8 cellular contexts compared by ENCODE assay signal in genomic region chr17:2239882-2240430, GRCh38.
A peak's percentile ranks its signal among the peaks of the same experiment; 100 is the strongest.
DNase-seq lines count a peak whose midpoint lies in the region; ATAC-seq and TF ChIP-seq lines count a peak whose summit lies in the region.

No MANE protein-coding gene starts in this region.

- TF ChIP-seq POLR2A in spleen (IDR thresholded peaks at IDR 0.05): no peak

- peak overlapping the region; percentile 48 to 82 (median 64) for H3K27ac ChIP-seq in spleen

- DNase-seq in stimulated activated CD4-positive, alpha-beta T cell treated with anti-CD3 and anti-CD28 coated beads, Interleukin-12 subunit alpha, Interleukin-12 subunit beta, amount 100 ng/mL, for 24 hours (ENCODE audit: low read depth in 2 of 2): peak; percentile 33 to 38
- no peak for DNase-seq in stimulated activated CD4-positive, alpha-beta T cell treated with anti-CD3 and anti-CD28 coated beads, Interleukin-12 subunit alpha, Interleukin-12 subunit beta, amount 100 ng/mL, for 4 hours
- no peak for DNase-seq in WTC11 (ENCODE audit: low spot score)
- DNase-seq in fibroblast of mammary gland (ENCODE audit: low read depth): peak; percentile 97
- DNase-seq in spleen: no peak
- no peak for DNase-seq in DMS 273 (lab: John Stamatoyannopoulos, UW; ENCODE audit: unreplicated experiment)
- no peak for DNase-seq in GOT3 (lab: John Stamatoyannopoulos, UW)

- peak overlapping the region; percentile 64; the same call in 1 of the 2 replicates for H3K27ac Mint-ChIP-seq in WTC11

- TF ChIP-seq CTCF in WTC11 (IDR thresholded peaks at IDR 0.05) (no peak), fibroblast of mammary gland (conservative IDR thresholded peaks at IDR 0.05; ENCODE audit: control insufficient read depth, insufficient read depth, low read depth, low read length) (no peak), spleen (IDR thresholded peaks at IDR 0.05 in 8 of 11, conservative IDR thresholded peaks at IDR 0.05 in 3 of 11) (no peak)

- intact Hi-C loops in spleen (cut with DNase I; ENCODE audit: low total_unique reads): loop anchor here (10.0 kb wide), 1 partner anchor 65 kb away; no protein-coding TSS in a partner anchor

- peak; percentile 61 for ATAC-seq in HG03097 (IDR thresholded peaks at IDR 0.05; ENCODE audit: low FRiP score, unreplicated experiment)
- no peak for ATAC-seq in WTC11

- 57 to 80% (median 76%) methylated on average over 10 of the region's 10 CpGs for WGBS in spleen, 5 donors

- H3K4me3 Mint-ChIP-seq in WTC11: no peak overlapping the region

- no peaks in the 10 kb centered on the region for H3K9me3 ChIP-seq in spleen

- POLR2A ChIA-PET in WTC11 (lab: Charles Lee): no interaction called here

- H3K4me1 Mint-ChIP-seq in WTC11: no peaks in the 10 kb centered on the region

- CTCF ChIA-PET in WTC11 (lab: Charles Lee): interaction anchor here (0.8 to 1.3 kb wide), 3 partner anchors 9 to 165 kb away, joined by 3 to 5 read pairs (median 3); no protein-coding TSS in a partner anchor

- peaks cover 0 to 66% (median 17%) of the 10 kb centered on the region in 6 donors for H3K36me3 ChIP-seq in spleen

- peaks cover 9% of the 10 kb centered on the region for H3K36me3 Mint-ChIP-seq in WTC11

- no peaks in the 10 kb centered on the region for H3K9me3 Mint-ChIP-seq in WTC11

- no peaks in the 10 kb centered on the region for H3K27me3 Mint-ChIP-seq in WTC11 (ENCODE audit: low read depth)

- H3K4me1 ChIP-seq in spleen: peaks cover 4 to 63% (median 42%) of the 10 kb centered on the region in 6 donors

- H3K27me3 ChIP-seq in spleen (replicated peaks in 1 of 7): no peaks in the 10 kb centered on the region

- H3K4me3 ChIP-seq in fibroblast of mammary gland (ENCODE audit: control insufficient read depth, low read depth, low read length): peak overlapping the region; percentile 33
- H3K4me3 ChIP-seq in spleen: no peak overlapping the region

TF ChIP-seq in WTC11, 78 proteins besides CTCF, POLR2A, EP300 and RAD21:
- TF ChIP-seq RELA (CRISPR knock-in tag; IDR thresholded peaks at IDR 0.05; ENCODE audit: borderline replicate concordance) (no peak), NR3C1 (CRISPR knock-in tag; conservative IDR thresholded peaks at IDR 0.05; ENCODE audit: low read depth) (no peak), TEAD1 (CRISPR knock-in tag; IDR thresholded peaks at IDR 0.05) (no peak), NFATC4 (CRISPR knock-in tag; IDR thresholded peaks at IDR 0.05) (no peak), FOXP1 (CRISPR knock-in tag; IDR thresholded peaks at IDR 0.05; ENCODE audit: borderline replicate concordance) (no peak), E2F1 (CRISPR knock-in tag; IDR thresholded peaks at IDR 0.05) (no peak), SMAD3 (CRISPR knock-in tag; IDR thresholded peaks at IDR 0.05; ENCODE audit: borderline replicate concordance) (no peak), KAT7 (CRISPR knock-in tag; IDR thresholded peaks at IDR 0.05; ENCODE audit: borderline replicate concordance) (no peak), JAZF1 (CRISPR knock-in tag; IDR thresholded peaks at IDR 0.05) (no peak), GABPB1 (CRISPR knock-in tag; IDR thresholded peaks at IDR 0.05) (no peak), ARID4B (CRISPR knock-in tag; IDR thresholded peaks at IDR 0.05; ENCODE audit: borderline replicate concordance) (no peak), NFE2L1 (CRISPR knock-in tag; IDR thresholded peaks at IDR 0.05) (no peak), FOXP4 (CRISPR knock-in tag; IDR thresholded peaks at IDR 0.05) (no peak), MLX (CRISPR knock-in tag; IDR thresholded peaks at IDR 0.05) (no peak)

Comparison
In these comparisons a context has a peak if more than half of its experiments do, and no peak if none do; other contexts are left out.
1. DNase-seq: peak in stimulated activated CD4-positive, alpha-beta T cell treated with anti-CD3 and anti-CD28 coated beads, Interleukin-12 subunit alpha, Interleukin-12 subunit beta, amount 100 ng/mL, for 24 hours (2 of 2) and fibroblast of mammary gland (single experiment); none in stimulated activated CD4-positive, alpha-beta T cell treated with anti-CD3 and anti-CD28 coated beads, Interleukin-12 subunit alpha, Interleukin-12 subunit beta, amount 100 ng/mL, for 4 hours (single experiment), WTC11 (single experiment), spleen (single experiment), DMS 273 (single experiment) and GOT3 (single experiment).